In genomic region chr2:156436477-156437085, GRCh38 we compare ENCODE assay signal across 8 cellular contexts. TPM values are rescaled to one million over a fixed set of nuclear protein-coding genes. Genes with fewer than 3 reads are reported as not detected.
DNase-seq lines count a peak whose midpoint lies in the region; ATAC-seq and TF ChIP-seq lines count a peak whose summit lies in the region.

No MANE protein-coding gene starts in this region.

- ATAC-seq in GM21381 (IDR thresholded peaks at IDR 0.05; ENCODE audit: unreplicated experiment) = peak; percentile 50
- ATAC-seq in HG03575 (IDR thresholded peaks at IDR 0.05; ENCODE audit: extremely low read depth, insufficient number of reproducible peaks, low FRiP score, unreplicated experiment) = peak; percentile 38

- TF ChIP-seq CTCF in WI38 (IDR thresholded peaks at IDR 0.05; ENCODE audit: low read depth, low read length) (no peak), epithelial cell of esophagus (IDR thresholded peaks at IDR 0.05; ENCODE audit: insufficient read depth, low read depth, low read length, missing control alignments) (no peak)

- H3K4me1 ChIP-seq in muscle layer of colon (ENCODE audit: insufficient read depth, low read length) = peaks cover 19% of the 10 kb centered on the region

- in situ Hi-C loops in G401 (cut with HindIII; ENCODE audit: low sequenced_read_pairs) = no loop called here

- peak overlapping the region; percentile 93 for H3K27ac ChIP-seq in muscle layer of colon (ENCODE audit: low read depth, low read length)

- DNase-seq in G401 (ENCODE audit: low spot score) (peak; percentile 57), epithelial cell of esophagus (ENCODE audit: low read depth) (peak; percentile 44), DMS153 treated with DMSO at 0.1 percent for 48 hours (lab: John Stamatoyannopoulos, UW; ENCODE audit: unreplicated experiment) (no peak), epidermal melanocyte (ENCODE audit: insufficient read length, low spot score) (no peak)

- no peaks in the 10 kb centered on the region for H3K27me3 ChIP-seq in muscle layer of colon (ENCODE audit: control insufficient read depth in 1 of 2, insufficient read depth in 2 of 2, low read length in 2 of 2)

- no peaks in the 10 kb centered on the region for H3K9me3 ChIP-seq in muscle layer of colon (ENCODE audit: low read length)

- no peaks in the 10 kb centered on the region for H3K36me3 ChIP-seq in muscle layer of colon (ENCODE audit: insufficient read depth, low read length)

- H3K9ac ChIP-seq in muscle layer of colon (ENCODE audit: low read length) = peak overlapping the region; percentile 16

- H3K4me3 ChIP-seq in WI38 (ENCODE audit: low read depth, low read length) (peak overlapping the region; percentile 65), epithelial cell of esophagus (ENCODE audit: low read length) (peak overlapping the region; percentile 67), muscle layer of colon (ENCODE audit: low read depth in 1 of 2, low read length in 2 of 2) (peak overlapping the region; percentile 65 to 81)

RNA-seq across cellular contexts. Expression of gene GPD2, which starts 0.4 kb away (rescaled TPM):
- total RNA-seq in G401 (2014; rRNA removed; shearing (Covaris generic)) = 5.7 and 9.9 TPM in 2 replicates

Comparison
In these comparisons a context has a peak if more than half of its experiments do, and no peak if none do; other contexts are left out.
1. DNase-seq: peak in G401 (single experiment) and epithelial cell of esophagus (single experiment); none in DMS153 treated with DMSO at 0.1 percent for 48 hours (single experiment) and epidermal melanocyte (single experiment).
2. Peak in every context shown above with its lines, with median percentiles within 50 percentile points of each other: H3K4me3 ChIP-seq.